Comparison of ENCODE assay signal across 29 cellular contexts in the genomic region with DNA sequence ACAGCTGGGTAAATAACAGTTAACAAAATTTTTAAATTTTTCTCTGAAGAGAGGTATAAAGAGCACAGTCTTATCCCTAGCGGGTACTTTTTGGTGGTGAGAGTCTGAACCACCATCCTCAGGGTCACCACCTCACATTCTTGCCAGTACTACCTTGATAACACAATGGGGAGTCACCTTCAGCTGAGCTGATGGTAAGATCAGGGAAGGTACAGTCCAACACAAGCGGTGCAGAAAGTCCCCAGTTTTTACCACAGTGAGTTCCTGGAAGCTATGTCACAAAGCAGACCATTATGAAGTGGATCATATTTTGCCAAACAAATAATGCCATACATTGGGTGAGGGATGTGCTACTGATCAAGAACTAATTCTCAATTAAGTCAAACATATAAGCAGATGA.
"Had no signal": no experiment of that assay in that cellular context is flagged by ENCODE, and none has a peak within 500 bp of the region (broad histone marks: within the 10 kb centered on the region; RNA-seq: fewer than 3 reads in every experiment).

No MANE protein-coding gene starts in this region.

- H3K9me3 ChIP-seq: ovary, psoas muscle, right lobe of liver, sigmoid colon, suprapubic skin, testis, tibial artery, transverse colon, upper lobe of right lung, uterus had no signal

- H3K4me1 ChIP-seq: neural progenitor cell, parathyroid adenoma, psoas muscle, right lobe of liver, sigmoid colon, testis, tibial artery, transverse colon, upper lobe of right lung, uterus had no signal

- H3K79me2 ChIP-seq: parathyroid adenoma had no signal

- ATAC-seq: naive thymus-derived CD4-positive, alpha-beta T cell; psoas muscle; right cardiac atrium; right lobe of liver; stimulated activated memory B cell treated with anti-CD40 and anti-IgM and Interleukin-4, amounts not matched to agents 10 μg/mL and 1 μg/mL and 100 μg/mL, for 72 hours; upper lobe of right lung had no signal

- H3K4me3 Mint-ChIP-seq: naive thymus-derived CD4-positive, alpha-beta T cell; nephron; neural progenitor cell; stimulated activated memory B cell treated with anti-CD40 and anti-IgM and Interleukin-4, amounts not matched to agents 10 μg/mL and 1 μg/mL and 100 μg/mL, for 72 hours; stimulated activated naive CD8-positive, alpha-beta T cell treated with anti-CD3 and anti-CD28 coated beads, Interleukin-15, Interleukin-2, amounts not matched to agents 100 ng/mL and 50 ng/mL, for 24 hours; type B pancreatic cell had no signal

- H3K4me3 ChIP-seq: neural progenitor cell, ovary, psoas muscle, right lobe of liver, sigmoid colon, suprapubic skin, testis, tibial artery, transverse colon, upper lobe of right lung, uterus had no signal

- H3K27me3 ChIP-seq: neural progenitor cell, ovary, right lobe of liver, sigmoid colon, suprapubic skin, testis, tibial artery, transverse colon, upper lobe of right lung, uterus had no signal

- H3K27me3 Mint-ChIP-seq: progenitor cell of endocrine pancreas; stimulated activated memory B cell treated with anti-CD40 and anti-IgM and Interleukin-4, amounts not matched to agents 10 μg/mL and 1 μg/mL and 100 μg/mL, for 72 hours; type B pancreatic cell had no signal

- H3K4me2 ChIP-seq: neural progenitor cell had no signal

- H3K9ac ChIP-seq: neural progenitor cell, parathyroid adenoma had no signal

- H3K36me3 Mint-ChIP-seq: naive thymus-derived CD4-positive, alpha-beta T cell; neural progenitor cell; stimulated activated memory B cell treated with anti-CD40 and anti-IgM and Interleukin-4, amounts not matched to agents 10 μg/mL and 1 μg/mL and 100 μg/mL, for 72 hours; type B pancreatic cell had no signal

- FAIRE-seq: small intestine had no signal

- H3K27ac Mint-ChIP-seq: nephron; neural progenitor cell; progenitor cell of endocrine pancreas; stimulated activated memory B cell treated with anti-CD40 and anti-IgM and Interleukin-4, amounts not matched to agents 10 μg/mL and 1 μg/mL and 100 μg/mL, for 72 hours; stimulated activated naive CD8-positive, alpha-beta T cell treated with anti-CD3 and anti-CD28 coated beads, Interleukin-15, Interleukin-2, amounts not matched to agents 100 ng/mL and 50 ng/mL, for 24 hours; type B pancreatic cell had no signal

- H3K4me1 Mint-ChIP-seq: nephron, neural progenitor cell had no signal

- H3K9me3 Mint-ChIP-seq: naive thymus-derived CD4-positive, alpha-beta T cell; nephron; neural progenitor cell; stimulated activated memory B cell treated with anti-CD40 and anti-IgM and Interleukin-4, amounts not matched to agents 10 μg/mL and 1 μg/mL and 100 μg/mL, for 72 hours; stimulated activated naive CD8-positive, alpha-beta T cell treated with anti-CD3 and anti-CD28 coated beads, Interleukin-15, Interleukin-2, amounts not matched to agents 100 ng/mL and 50 ng/mL, for 24 hours; type B pancreatic cell had no signal

- H3K36me3 ChIP-seq: neural progenitor cell, ovary, right lobe of liver, sigmoid colon, suprapubic skin, tibial artery, transverse colon, upper lobe of right lung, uterus had no signal

- H2AFZ ChIP-seq: neural progenitor cell, parathyroid adenoma had no signal

- DNase-seq: naive thymus-derived CD4-positive, alpha-beta T cell; occipital lobe; ovary; posterior cingulate gyrus; psoas muscle; right cardiac atrium; right lobe of liver; sigmoid colon; small intestine; stimulated activated CD4-positive, alpha-beta T cell treated with anti-CD3 and anti-CD28 coated beads, Interleukin-15, amount 100 ng/mL, for 24 hours; stimulated activated CD4-positive, alpha-beta T cell treated with anti-CD3 and anti-CD28 coated beads, Interleukin-2, amount 100 ng/mL, for 24 hours; stimulated activated CD4-positive, alpha-beta T cell treated with anti-CD3 and anti-CD28 coated beads, Interleukin-2, amount 100 ng/mL, for 48 hours; stimulated activated CD4-positive, alpha-beta T cell treated with anti-CD3 and anti-CD28 coated beads, Interleukin-4, amount 100 ng/mL, for 4 hours; stimulated activated CD8-positive, alpha-beta memory T cell treated with anti-CD3 and anti-CD28 coated beads, Interleukin-4, amount 100 ng/mL, for 48 hours; stimulated activated naive CD4-positive, alpha-beta T cell; substantia nigra; testis; tibial artery; transverse colon; upper lobe of right lung; uterus had no signal

- H3K27ac ChIP-seq: neural progenitor cell, ovary, parathyroid adenoma, psoas muscle, right lobe of liver, sigmoid colon, suprapubic skin, testis, tibial artery, transverse colon, upper lobe of right lung, uterus had no signal
